10 cellular contexts compared by ENCODE assay signal in genomic region chr6:33206027-33206863, GRCh38. TPM values are rescaled to one million over a fixed set of nuclear protein-coding genes. Genes with fewer than 3 reads are reported as not detected.
DNase-seq lines count a peak whose midpoint lies in the region; ATAC-seq, FAIRE-seq and TF ChIP-seq lines count a peak whose summit lies in the region.
"Had no signal": no experiment of that assay in that cellular context is flagged by ENCODE, and none has a peak within 500 bp of the region (broad histone marks: within the 10 kb centered on the region; RNA-seq: fewer than 3 reads in every experiment).

No MANE protein-coding gene starts in this region.

- intact Hi-C loops in CD8-positive, alpha-beta T cell (cut with DNase I, micrococcal nuclease): loop anchor here (10.0 kb wide), 2 partner anchors 1011 to 1189 kb away; partner anchors contain the start of genes GPSM3 (in 1 of the 2), NUDT3 (in 1 of the 2) and PBX2 (in 1 of the 2)
- intact Hi-C loops in natural killer cell (cut with micrococcal nuclease): no loop called here

- peak overlapping the region; percentile 93 for H3K4me3 Mint-ChIP-seq in CD8-positive, alpha-beta T cell
- H3K4me3 Mint-ChIP-seq in IgD-negative memory B cell: peak overlapping the region; percentile 89 to 99 (median 96)
- peak overlapping the region; percentile 87 for H3K4me3 Mint-ChIP-seq in natural killer cell

- CTCF ChIA-PET in CD8-positive, alpha-beta T cell (lab: Charles Lee): interaction anchor here (2.4 kb wide), 1 partner anchor 42 kb away, joined by 10 read pairs; no protein-coding TSS in a partner anchor

- no peak for TF ChIP-seq CTCF in CD8-positive, alpha-beta T cell (IDR thresholded peaks at IDR 0.05)
- no peak for TF ChIP-seq CTCF in natural killer cell (IDR thresholded peaks at IDR 0.05)

- no peaks in the 10 kb centered on the region for H3K9me3 Mint-ChIP-seq in CD8-positive, alpha-beta T cell
- H3K9me3 Mint-ChIP-seq in IgD-negative memory B cell: no peaks in the 10 kb centered on the region
- no peaks in the 10 kb centered on the region for H3K9me3 Mint-ChIP-seq in natural killer cell

- H3K27ac ChIP-seq in CD8-positive, alpha-beta T cell (ENCODE audit: low read depth, low read length): no peak overlapping the region

- no peak for ATAC-seq in CD8-positive, alpha-beta T cell
- no peak for ATAC-seq in natural killer cell
- ATAC-seq in HG02798 (IDR thresholded peaks at IDR 0.05; ENCODE audit: poor library complexity, unreplicated experiment): no peak
- ATAC-seq: body of pancreas had no signal

- peaks cover 54% of the 10 kb centered on the region for H3K4me1 ChIP-seq in CD8-positive, alpha-beta T cell (ENCODE audit: insufficient read depth, low read length)

- POLR2A ChIA-PET in CD8-positive, alpha-beta T cell (lab: Charles Lee): no interaction called here

- H3K36me3 ChIP-seq in CD8-positive, alpha-beta T cell (ENCODE audit: insufficient read depth, low read length): peaks cover 28% of the 10 kb centered on the region

- no peaks in the 10 kb centered on the region for H3K27me3 ChIP-seq in CD8-positive, alpha-beta T cell (ENCODE audit: insufficient read depth, low read length)
- H3K27me3 ChIP-seq: body of pancreas had no signal

- no peaks in the 10 kb centered on the region for H3K9me3 ChIP-seq in CD8-positive, alpha-beta T cell (ENCODE audit: low read length)
- H3K9me3 ChIP-seq: body of pancreas had no signal

- no peak overlapping the region for H3K4me3 ChIP-seq in CD8-positive, alpha-beta T cell (ENCODE audit: low read depth, low read length)
- H3K4me3 ChIP-seq: body of pancreas had no signal

- no peaks in the 10 kb centered on the region for H3K27me3 Mint-ChIP-seq in CD8-positive, alpha-beta T cell (ENCODE audit: low read depth)
- H3K27me3 Mint-ChIP-seq in IgD-negative memory B cell (no peaks in the 10 kb centered on the region), natural killer cell (ENCODE audit: low read depth in 2 of 2) (no peaks in the 10 kb centered on the region)

- no peak for DNase-seq in CD8-positive, alpha-beta T cell
- DNase-seq in astrocyte of the hippocampus (ENCODE audit: low read depth, low spot score) (peak; percentile 68), natural killer cell (no peak), urothelium cell line (ENCODE audit: low spot score) (no peak), kidney glomerular epithelial cell (lab: John Stamatoyannopoulos, UW) (no peak), superior temporal gyrus (ENCODE audit: extremely low spot score) (no peak)
- DNase-seq: body of pancreas, foreskin melanocyte had no signal

- peaks cover 54% of the 10 kb centered on the region for H3K36me3 Mint-ChIP-seq in CD8-positive, alpha-beta T cell
- H3K36me3 Mint-ChIP-seq in IgD-negative memory B cell: peaks cover 14% of the 10 kb centered on the region
- peaks cover 13% of the 10 kb centered on the region for H3K36me3 Mint-ChIP-seq in natural killer cell

- no peak for FAIRE-seq in urothelium cell line (lab: Jason Lieb, UNC)

- H3K27ac Mint-ChIP-seq in CD8-positive, alpha-beta T cell: peak overlapping the region; percentile 78
- H3K27ac Mint-ChIP-seq in IgD-negative memory B cell: peak overlapping the region in 2 of 3 donors; percentile 11 to 94
- peak overlapping the region; percentile 68 to 79 for H3K27ac Mint-ChIP-seq in natural killer cell

- peaks cover 67% of the 10 kb centered on the region for H3K4me1 Mint-ChIP-seq in CD8-positive, alpha-beta T cell (ENCODE audit: low read depth)
- H3K4me1 Mint-ChIP-seq in IgD-negative memory B cell (peaks cover 33 to 40% (median 35%) of the 10 kb centered on the region in 3 donors), natural killer cell (peaks cover 50 to 68% of the 10 kb centered on the region in 2 donors)

RNA-seq across cellular contexts. Expression of gene HSD17B8, which starts 1.8 kb away (rescaled TPM):
- total RNA-seq in CD8-positive, alpha-beta T cell: 10 to 100 TPM in 1 of 2 experiments, 1 to 10 TPM in 1; 7.0 to 10.4 TPM
- 30.9 TPM for polyA plus RNA-seq in IgD-negative memory B cell
- total RNA-seq in natural killer cell: 1 to 10 TPM; 5.4 to 7.7 (median 6.8) TPM

RNA-seq across cellular contexts. Expression of gene RING1, which starts 2.1 kb away (rescaled TPM):
- total RNA-seq in CD8-positive, alpha-beta T cell: 10 to 100 TPM; 29.1 to 29.5 TPM
- polyA plus RNA-seq in IgD-negative memory B cell: 9.9 TPM
- total RNA-seq in natural killer cell: 10 to 100 TPM; 34.5 to 40.3 (median 36.5) TPM

RNA-seq across cellular contexts. Expression of gene SLC39A7, which starts 5.6 kb away (rescaled TPM):
- 10 to 100 TPM in 1 of 2 experiments, 1 to 10 TPM in 1; 9.7 to 11.0 TPM for total RNA-seq in CD8-positive, alpha-beta T cell
- 23.1 TPM for polyA plus RNA-seq in IgD-negative memory B cell
- 10 to 100 TPM; 38.9 to 45.7 (median 45.6) TPM for total RNA-seq in natural killer cell

RNA-seq across cellular contexts. Expression of gene RXRB, which starts 5.8 kb away (rescaled TPM):
- total RNA-seq in CD8-positive, alpha-beta T cell: 10 to 100 TPM; 39.2 to 40.0 TPM
- polyA plus RNA-seq in IgD-negative memory B cell: 9.7 TPM
- total RNA-seq in natural killer cell: 10 to 100 TPM; 72.3 to 96.4 (median 73.9) TPM

RNA-seq across cellular contexts. Expression of gene COL11A2, which starts 14.0 kb away (rescaled TPM):
- total RNA-seq in CD8-positive, alpha-beta T cell: 1 to 10 TPM; 1.5 to 1.9 TPM
- not detected for polyA plus RNA-seq in IgD-negative memory B cell
- 1 to 10 TPM in 1 of 3 donors, under 1 TPM in 2; 0.93 to 2.0 (median 0.94) TPM for total RNA-seq in natural killer cell
